Comparison of ENCODE assay signal across 30 cellular contexts in genomic region chr5:14956423-14957046, GRCh38.
"Had no signal": no experiment of that assay in that cellular context is flagged by ENCODE, and none has a peak within 500 bp of the region (broad histone marks: within the 10 kb centered on the region; RNA-seq: fewer than 3 reads in every experiment).

No MANE protein-coding gene starts in this region.

- H3K4me3 ChIP-seq: ascending aorta, right atrium auricular region, stomach, thyroid gland, upper lobe of right lung had no signal

- FAIRE-seq: endothelial cell of umbilical vein, kidney, TTC549 had no signal

- H3K4me1 ChIP-seq: ascending aorta, right atrium auricular region, stomach, upper lobe of right lung had no signal

- ATAC-seq: upper lobe of right lung had no signal

- H3K36me3 ChIP-seq: ascending aorta, right atrium auricular region, stomach, thyroid gland, upper lobe of right lung, WERI-Rb-1 had no signal

- H3K27ac ChIP-seq: ascending aorta, right atrium auricular region, stomach, thyroid gland, upper lobe of right lung, WERI-Rb-1 had no signal

- DNase-seq: activated CD4-positive, alpha-beta memory T cell treated with anti-CD3 and anti-CD28 coated beads for 36 hours; activated CD4-positive, alpha-beta T cell treated with anti-CD3 and anti-CD28 coated beads, Interleukin-2, amount 10 ng/mL, durations not matched to agents 24 days and 14 days; activated CD4-positive, CD25-positive, alpha-beta regulatory T cell treated with anti-CD3 and anti-CD28 coated beads, Interleukin-2, amount 50 U/mL, for 72 hours; activated CD8-positive, alpha-beta memory T cell treated with anti-CD3 and anti-CD28 coated beads, Interleukin-2, amount 50 U/mL, for 4 hours; activated effector memory CD4-positive, alpha-beta T cell treated with anti-CD3 and anti-CD28 coated beads, Interleukin-2, amount 50 U/mL, for 16 hours; activated naive CD4-positive, alpha-beta T cell treated with anti-CD3 and anti-CD28 coated beads for 36 hours; activated naive CD8-positive, alpha-beta T cell treated with anti-CD3 and anti-CD28 coated beads, Interleukin-2, amount 10 ng/mL, durations not matched to agents 7 days and 5 days; activated T-cell treated with anti-CD3 and anti-CD28 coated beads, Interleukin-2, amount 50 U/mL, for 1 hour; caudate nucleus; cortex of kidney; effector memory CD8-positive, alpha-beta T cell; foreskin fibroblast; head of caudate nucleus; hypothalamus; kidney; left colon; mammary epithelial cell; occipital lobe; stimulated activated CD4-positive, alpha-beta T cell treated with anti-CD3 and anti-CD28 coated beads, Interleukin-15, amount 100 ng/mL, for 24 hours; stimulated activated CD4-positive, alpha-beta T cell treated with anti-CD3 and anti-CD28 coated beads, Interleukin-2, amount 100 ng/mL, for 24 hours; stimulated activated naive B cell treated with anti-CD40 and anti-IgM and Interleukin-4, amounts not matched to agents 10 μg/mL and 1 μg/mL and 100 μg/mL, for 72 hours; stomach; T-helper 9 cell; thyroid gland; upper lobe of right lung; WERI-Rb-1 had no signal

- H3K9me3 ChIP-seq: ascending aorta, right atrium auricular region, stomach, thyroid gland, upper lobe of right lung had no signal

- H3K27me3 ChIP-seq: ascending aorta, right atrium auricular region, stomach, thyroid gland, upper lobe of right lung had no signal
